Comparison of ENCODE assay signal across 21 cellular contexts in genomic region chr10:65618125-65618524, GRCh38.
"Had no signal": no experiment of that assay in that cellular context is flagged by ENCODE, and none has a peak within 500 bp of the region (broad histone marks: within the 10 kb centered on the region; RNA-seq: fewer than 3 reads in every experiment).

No MANE protein-coding gene starts in this region.

- H3K4me3 ChIP-seq: cardiac muscle cell, heart left ventricle, psoas muscle, right atrium auricular region, tibial nerve had no signal

- H2AFZ ChIP-seq: parathyroid adenoma had no signal

- H3K27me3 ChIP-seq: cardiac muscle cell, heart left ventricle, right atrium auricular region, tibial nerve had no signal

- H3K36me3 ChIP-seq: cardiac muscle cell, right atrium auricular region, tibial nerve had no signal

- H3K27ac ChIP-seq: cardiac muscle cell, heart left ventricle, parathyroid adenoma, psoas muscle, right atrium auricular region, tibial nerve, VCaP had no signal

- H3K79me2 ChIP-seq: parathyroid adenoma had no signal

- ATAC-seq: esophagus mucosa; heart left ventricle; naive thymus-derived CD8-positive, alpha-beta T cell; psoas muscle had no signal

- H3K4me1 ChIP-seq: heart left ventricle, parathyroid adenoma, psoas muscle, right atrium auricular region, tibial nerve had no signal

- DNase-seq: activated CD4-positive, alpha-beta T cell treated with anti-CD3 and anti-CD28 coated beads for 48 hours; activated CD4-positive, alpha-beta T cell treated with anti-CD3 and anti-CD28 coated beads, Interleukin-2, amount 50 U/mL, for 48 hours; activated CD8-positive, alpha-beta memory T cell treated with anti-CD3 and anti-CD28 coated beads for 24 hours; activated effector memory CD4-positive, alpha-beta T cell treated with Interleukin-2 at 50 U/mL for 16 hours; activated naive CD4-positive, alpha-beta T cell treated with Interleukin-2 at 50 U/mL for 16 hours; anterior cingulate cortex; cerebellar nuclear complex; cortex of kidney; heart left ventricle; midbrain; naive thymus-derived CD8-positive, alpha-beta T cell; nucleus accumbens; psoas muscle; stimulated activated naive CD4-positive, alpha-beta T cell; T-helper 9 cell had no signal

- H3K9ac ChIP-seq: parathyroid adenoma had no signal
